8 cellular contexts compared by ENCODE assay signal in genomic region chr9:95875305-95876137, GRCh38. TPM values are rescaled to one million over a fixed set of nuclear protein-coding genes. Genes with fewer than 3 reads are reported as not detected.
DNase-seq lines count a peak whose midpoint lies in the region; ATAC-seq, FAIRE-seq and TF ChIP-seq lines count a peak whose summit lies in the region.

Gene ERCC6L2 (plus strand): TSS chr9:95875691. CDS start chr9:95876039, 348 bp downstream.

- H3K4me1 ChIP-seq in adrenal gland (replicated peaks in 1 of 2) (peaks cover 14 to 26% of the 10 kb centered on the region in 2 donors), psoas muscle (peaks cover 22% of the 10 kb centered on the region)

- no peaks in the 10 kb centered on the region for H3K36me3 ChIP-seq in adrenal gland (replicated peaks in 1 of 2)
- H3K36me3 ChIP-seq in psoas muscle (ENCODE audit: insufficient read depth in 1 of 2, low read depth in 1 of 2) = peaks cover 0 to 3% of the 10 kb centered on the region in 2 donors

- no peaks in the 10 kb centered on the region for H3K27me3 ChIP-seq in adrenal gland
- H3K27me3 ChIP-seq in psoas muscle (ENCODE audit: insufficient read depth in 3 of 3, low read length in 2 of 3) = no peaks in the 10 kb centered on the region

- 0 to 1% (median 0%) methylated on average over 27 to 74 of the region's 74 CpGs for WGBS in adrenal gland, 4 donors
- WGBS in psoas muscle, 3 donors = 0% methylated on average over 69 to 74 of the region's 74 CpGs

- TF ChIP-seq CTCF in adrenal gland (IDR thresholded peaks at IDR 0.05) (peak in 3 of 6 experiments; percentile 26 to 36 (median 27)), psoas muscle (IDR thresholded peaks at IDR 0.05) (no peak)

- peak within 1 kb of the TSS in 2 of 5 donors; percentile 99 to 100 for H3K27ac ChIP-seq in adrenal gland
- peak within 1 kb of the TSS; percentile 100 for H3K27ac ChIP-seq in psoas muscle

- intact Hi-C loops in adrenal gland (cut with DNase I) (loop anchor here in 1 of 2 donors (10.0 kb wide), 1 partner anchor 361 kb away; the partner anchor contains the start of gene PTCH1), cardiac septum (cut with DNase I) (loop anchor here (2.0 kb wide), 1 partner anchor 369 kb away; no protein-coding TSS in a partner anchor), psoas muscle (cut with DNase I) (loop anchor here in 1 of 2 donors (1.0 to 10.0 kb wide), 2 partner anchors 369 to 561 kb away; partner anchors contain the start of gene FANCC)

- peak; percentile 80 for DNase-seq in GM18507 (ENCODE audit: extremely low spot score, insufficient read length, low read depth)
- DNase-seq in NCI-H1694 treated with DMSO at 0.1 percent for 48 hours (lab: John Stamatoyannopoulos, UW) = peak; percentile 94
- DNase-seq in T-helper 1 cell = peak; percentile 82 to 96 (median 88)
- peak; percentile 94 to 99 (median 96) for DNase-seq in adrenal gland
- DNase-seq in cardiac septum (ENCODE audit: low spot score) = peak; percentile 96
- peak; percentile 94 to 96 for DNase-seq in psoas muscle
- peak; percentile 96 for DNase-seq in urothelium cell line (ENCODE audit: low spot score)

- peak; percentile 76 for ATAC-seq in HG02938 (IDR thresholded peaks at IDR 0.05; ENCODE audit: unreplicated experiment)
- ATAC-seq in psoas muscle = peak; percentile 96 to 97 (median 97)

- FAIRE-seq in GM18507 (lab: Jason Lieb, UNC) (peak; percentile 93), urothelium cell line (lab: Jason Lieb, UNC) (peak; percentile 89)

- peak; percentile 56 to 84 for TF ChIP-seq POLR2A in adrenal gland (IDR thresholded peaks at IDR 0.05)

- H3K9me3 ChIP-seq in adrenal gland (replicated peaks in 1 of 3) (no peaks in the 10 kb centered on the region), psoas muscle (no peaks in the 10 kb centered on the region)

- H3K4me3 ChIP-seq in adrenal gland = peak within 1 kb of the TSS in 2 of 4 donors; percentile 43 to 99
- no peak within 1 kb of the TSS for H3K4me3 ChIP-seq in psoas muscle

RNA-seq across cellular contexts. Expression of gene ERCC6L2, which starts in this region (rescaled TPM):
- total RNA-seq in adrenal gland = 10 to 100 TPM; 38.6 to 82.2 (median 50.3) TPM
- 10 to 100 TPM in 1 of 3 donors, 1 to 10 TPM in 2; 5.6 to 29.5 (median 8.3) TPM for polyA plus RNA-seq in adrenal gland
- total RNA-seq in cardiac septum = 30.5 TPM
- total RNA-seq in psoas muscle = 10 to 100 TPM; 19.8 to 27.1 (median 20.6) TPM
- 10 to 100 TPM in 1 of 3 donors, 1 to 10 TPM in 2; 6.9 to 10.7 (median 8.0) TPM for polyA plus RNA-seq in psoas muscle
